Comparison of ENCODE assay signal across 8 cellular contexts in genomic region chr19:44808463-44809371, GRCh38. TPM values are rescaled to one million over a fixed set of nuclear protein-coding genes. Genes with fewer than 3 reads are reported as not detected.
DNase-seq lines count a peak whose midpoint lies in the region; ATAC-seq and TF ChIP-seq lines count a peak whose summit lies in the region.

BCAM (plus strand) TSS chr19:44809103; CDS start chr19:44809125, 22 bp downstream.

- DNase-seq in activated T-cell treated with anti-CD3 and anti-CD28 coated beads, Interleukin-2, amount 50 U/mL, for 24 hours = peak; percentile 37
- no peak for DNase-seq in activated T-cell treated with anti-CD3 and anti-CD28 coated beads, Interleukin-2, amount 50 U/mL, for 48 hours
- DNase-seq in T1000 (lab: John Stamatoyannopoulos, UW) (peak; percentile 24), fibroblast of gingiva (ENCODE audit: low read depth) (peak; percentile 57), mucosa of gallbladder (ENCODE audit: low spot score) (peak; percentile 58), upper lobe of right lung (peak; percentile 91), GM10266 (ENCODE audit: extremely low spot score) (no peak)

- H3K9me3 Mint-ChIP-seq in activated T-cell treated with anti-CD3 and anti-CD28 coated beads, Interleukin-2, amount 50 U/mL, for 24 hours = no peaks in the 10 kb centered on the region

- no peaks in the 10 kb centered on the region for H3K36me3 Mint-ChIP-seq in activated T-cell treated with anti-CD3 and anti-CD28 coated beads, Interleukin-2, amount 50 U/mL, for 24 hours (ENCODE audit: low read depth)

- no peak within 1 kb of the TSS for H3K4me3 Mint-ChIP-seq in activated T-cell treated with anti-CD3 and anti-CD28 coated beads, Interleukin-2, amount 50 U/mL, for 24 hours

- H3K4me1 ChIP-seq in upper lobe of right lung = peaks cover 18% of the 10 kb centered on the region

- peaks cover 13% of the 10 kb centered on the region for H3K36me3 ChIP-seq in upper lobe of right lung

- H3K27ac ChIP-seq in upper lobe of right lung = peak within 1 kb of the TSS; percentile 85

- no peaks in the 10 kb centered on the region for H3K9me3 ChIP-seq in upper lobe of right lung

- ATAC-seq in upper lobe of right lung (peak; percentile 86), HG03097 (IDR thresholded peaks at IDR 0.05; ENCODE audit: low FRiP score, unreplicated experiment) (no peak)

- intact Hi-C loops in upper lobe of right lung (cut with DNase I) = no loop called here

- no peak for TF ChIP-seq CTCF in upper lobe of right lung (IDR thresholded peaks at IDR 0.05)
- TF ChIP-seq CTCF in GM10266 (IDR thresholded peaks at IDR 0.05; ENCODE audit: control insufficient read depth, insufficient read depth, low read depth, missing control alignments) = no peak

- no peaks in the 10 kb centered on the region for H3K27me3 ChIP-seq in upper lobe of right lung

- H3K27me3 Mint-ChIP-seq in activated T-cell treated with anti-CD3 and anti-CD28 coated beads, Interleukin-2, amount 50 U/mL, for 24 hours = peaks cover 34% of the 10 kb centered on the region

- H3K27ac Mint-ChIP-seq in activated T-cell treated with anti-CD3 and anti-CD28 coated beads, Interleukin-2, amount 50 U/mL, for 24 hours = no peak within 1 kb of the TSS

- peak within 1 kb of the TSS; percentile 71 for H3K4me3 ChIP-seq in upper lobe of right lung

- H3K4me1 Mint-ChIP-seq in activated T-cell treated with anti-CD3 and anti-CD28 coated beads, Interleukin-2, amount 50 U/mL, for 24 hours (ENCODE audit: low read depth) = peaks cover 5% of the 10 kb centered on the region

RNA-seq across cellular contexts. Expression of gene BCAM, which starts in this region (rescaled TPM):
- 75.9 TPM for total RNA-seq in mucosa of gallbladder
- 280 TPM for total RNA-seq in upper lobe of right lung

Comparison
In these comparisons a context has a peak if more than half of its experiments do, and no peak if none do; other contexts are left out.
1. DNase-seq: peak in activated T-cell treated with anti-CD3 and anti-CD28 coated beads, Interleukin-2, amount 50 U/mL, for 24 hours (single experiment), T1000 (single experiment), fibroblast of gingiva (single experiment), mucosa of gallbladder (single experiment) and upper lobe of right lung (single experiment); none in activated T-cell treated with anti-CD3 and anti-CD28 coated beads, Interleukin-2, amount 50 U/mL, for 48 hours (0 of 2) and GM10266 (single experiment).